ENCODE assay signal across 20 cellular contexts in genomic region chr7:87766827-87767226, GRCh38.
DNase-seq lines count a peak whose midpoint lies in the region; ATAC-seq, FAIRE-seq and TF ChIP-seq lines count a peak whose summit lies in the region.
"Had no signal": no experiment of that assay in that cellular context is flagged by ENCODE, and none has a peak within 500 bp of the region (broad histone marks: within the 10 kb centered on the region; RNA-seq: fewer than 3 reads in every experiment).

No MANE protein-coding gene starts in this region.

- no peak for TF ChIP-seq RAD21 in SK-N-SH (IDR thresholded peaks at IDR 0.05; ENCODE audit: low read length)

- H3K9me3 ChIP-seq in SK-N-SH, result no peaks in the 10 kb centered on the region; the same call in 1 of the 2 replicates

- WGBS in SK-N-SH (ENCODE audit: low lambda C conversion rate), result 3% methylated on average over 1 of the region's 1 CpG

- H3F3A ChIP-seq in SK-N-SH (replicated peaks; ENCODE audit: insufficient read depth), result no peaks in the 10 kb centered on the region

- no peaks in the 10 kb centered on the region for H4K20me1 ChIP-seq in SK-N-SH (ENCODE audit: insufficient read depth)
- H4K20me1 ChIP-seq: BLaER1 treated with 17β-estradiol and CSF1 and Interleukin-3, amounts not matched to agents 10 nM and 100 nM had no signal

- ATAC-seq in SK-N-SH treated with all-trans-retinoic acid at 6 μM for 48 hours (no peak), GM19328 (IDR thresholded peaks at IDR 0.05; ENCODE audit: unreplicated experiment) (no peak)
- ATAC-seq: A549; CD8-positive, alpha-beta T cell had no signal

- H3K79me2 ChIP-seq in SK-N-SH (ENCODE audit: insufficient read depth), result no peaks in the 10 kb centered on the region

- H3K4me3 ChIP-seq in SK-N-SH (ENCODE audit: low read depth in 2 of 2, low read length in 1 of 2), result no peak overlapping the region
- H3K4me3 ChIP-seq: A549; BLaER1 treated with 17β-estradiol and CSF1 and Interleukin-3, amounts not matched to agents 10 nM and 100 nM had no signal

- CTCF ChIA-PET in SK-N-SH (lab: Yijun Ruan, JAX), result interaction anchor here (0.9 kb wide), 1 partner anchor 30 kb away, joined by 3 read pairs; no protein-coding TSS in a partner anchor

- H3K27ac ChIP-seq in SK-N-SH (ENCODE audit: low read depth in 2 of 2, low read length in 1 of 2), result no peak overlapping the region
- H3K27ac ChIP-seq: 22Rv1; A549; BLaER1 treated with 17β-estradiol and CSF1 and Interleukin-3, amounts not matched to agents 10 nM and 100 nM; C4-2B had no signal

- no peak for TF ChIP-seq EP300 in SK-N-SH (IDR thresholded peaks at IDR 0.05; ENCODE audit: borderline replicate concordance in 1 of 2, low read depth in 1 of 2, low read length in 1 of 2)

- no peak overlapping the region for H3K9ac ChIP-seq in SK-N-SH
- H3K9ac ChIP-seq: BLaER1 treated with 17β-estradiol and CSF1 and Interleukin-3, amounts not matched to agents 10 nM and 100 nM had no signal

- H3K9me2 ChIP-seq in SK-N-SH, result no peaks in the 10 kb centered on the region

- no peaks in the 10 kb centered on the region for H3K36me3 ChIP-seq in SK-N-SH (replicated peaks in 1 of 2; ENCODE audit: control insufficient read depth in 1 of 2, insufficient read depth in 2 of 2, low read length in 1 of 2)
- H3K36me3 ChIP-seq: BLaER1 treated with 17β-estradiol and CSF1 and Interleukin-3, amounts not matched to agents 10 nM and 100 nM had no signal

- H3K27me3 ChIP-seq in SK-N-SH (ENCODE audit: insufficient read depth), result no peaks in the 10 kb centered on the region
- H3K27me3 ChIP-seq: BLaER1 treated with 17β-estradiol and CSF1 and Interleukin-3, amounts not matched to agents 10 nM and 100 nM had no signal

- H2AFZ ChIP-seq in SK-N-SH (ENCODE audit: low read depth), result no peak overlapping the region

- no peak overlapping the region for H3K4me2 ChIP-seq in SK-N-SH
- H3K4me2 ChIP-seq: A549; BLaER1 treated with 17β-estradiol and CSF1 and Interleukin-3, amounts not matched to agents 10 nM and 100 nM had no signal

- TF ChIP-seq CTCF in SK-N-SH (IDR thresholded peaks at IDR 0.05), result no peak

- POLR2A ChIA-PET in SK-N-SH (lab: Yijun Ruan, JAX), result no interaction called here

- peak; percentile 31 for FAIRE-seq in frontal cortex (lab: Jason Lieb, UNC)
- FAIRE-seq: A549, D721Med, G401.6, GM12891, GM18507 had no signal

- no peaks in the 10 kb centered on the region for H3K4me1 ChIP-seq in SK-N-SH (ENCODE audit: control insufficient read depth in 1 of 2, insufficient read depth in 2 of 2, low read depth in 1 of 2, low read length in 1 of 2)
- H3K4me1 ChIP-seq: A549; BLaER1 treated with 17β-estradiol and CSF1 and Interleukin-3, amounts not matched to agents 10 nM and 100 nM; Caco-2 had no signal

- no peak for DNase-seq in SK-N-SH
- DNase-seq in OCI-M1 (lab: John Stamatoyannopoulos, UW), result peak; percentile 11
- no peak for DNase-seq in frontal cortex (ENCODE audit: low spot score in 2 of 2)
- DNase-seq: AML-193; Caco-2; Calu3; CD4-positive, alpha-beta T cell; CD8-positive, alpha-beta T cell; DMS79 treated with DMSO at 0.1 percent for 48 hours; GF-D8 had no signal

TF ChIP-seq in SK-N-SH treated with all-trans-retinoic acid at 6 μM for 48 hours, 23 proteins besides CTCF, POLR2A, EP300 and RAD21:
- TF ChIP-seq ARNTL (CRISPR knock-in tag; IDR thresholded peaks at IDR 0.05; ENCODE audit: borderline replicate concordance, low read depth), result no peak
- peak; percentile 46; the same call in 1 of the 2 replicates for TF ChIP-seq ZFP30 (CRISPR knock-in tag; IDR thresholded peaks at IDR 0.05)

TF ChIP-seq in SK-N-SH, 30 proteins besides CTCF, POLR2A, EP300 and RAD21:
- TF ChIP-seq TEAD4 (IDR thresholded peaks at IDR 0.05; ENCODE audit: borderline replicate concordance, insufficient read depth), result no peak
- no peak for TF ChIP-seq FOXJ3 (CRISPR knock-in tag; IDR thresholded peaks at IDR 0.05)
- TF ChIP-seq YY1 (IDR thresholded peaks at IDR 0.05; ENCODE audit: low read depth), result no peak
- TF ChIP-seq, protein P1, sequence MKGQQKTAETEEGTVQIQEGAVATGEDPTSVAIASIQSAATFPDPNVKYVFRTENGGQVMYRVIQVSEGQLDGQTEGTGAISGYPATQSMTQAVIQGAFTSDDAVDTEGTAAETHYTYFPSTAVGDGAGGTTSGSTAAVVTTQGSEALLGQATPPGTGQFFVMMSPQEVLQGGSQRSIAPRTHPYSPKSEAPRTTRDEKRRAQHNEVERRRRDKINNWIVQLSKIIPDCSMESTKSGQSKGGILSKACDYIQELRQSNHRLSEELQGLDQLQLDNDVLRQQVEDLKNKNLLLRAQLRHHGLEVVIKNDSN (IDR thresholded peaks at IDR 0.05; ENCODE audit: borderline replicate concordance, low read depth), result no peak
- TF ChIP-seq, protein P2, sequence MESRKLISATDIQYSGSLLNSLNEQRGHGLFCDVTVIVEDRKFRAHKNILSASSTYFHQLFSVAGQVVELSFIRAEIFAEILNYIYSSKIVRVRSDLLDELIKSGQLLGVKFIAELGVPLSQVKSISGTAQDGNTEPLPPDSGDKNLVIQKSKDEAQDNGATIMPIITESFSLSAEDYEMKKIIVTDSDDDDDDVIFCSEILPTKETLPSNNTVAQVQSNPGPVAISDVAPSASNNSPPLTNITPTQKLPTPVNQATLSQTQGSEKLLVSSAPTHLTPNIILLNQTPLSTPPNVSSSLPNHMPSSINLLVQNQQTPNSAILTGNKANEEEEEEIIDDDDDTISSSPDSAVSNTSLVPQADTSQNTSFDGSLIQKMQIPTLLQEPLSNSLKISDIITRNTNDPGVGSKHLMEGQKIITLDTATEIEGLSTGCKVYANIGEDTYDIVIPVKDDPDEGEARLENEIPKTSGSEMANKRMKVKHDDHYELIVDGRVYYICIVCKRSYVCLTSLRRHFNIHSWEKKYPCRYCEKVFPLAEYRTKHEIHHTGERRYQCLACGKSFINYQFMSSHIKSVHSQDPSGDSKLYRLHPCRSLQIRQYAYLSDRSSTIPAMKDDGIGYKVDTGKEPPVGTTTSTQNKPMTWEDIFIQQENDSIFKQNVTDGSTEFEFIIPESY (IDR thresholded peaks at IDR 0.05; ENCODE audit: borderline replicate concordance, low read depth), result no peak
- no peak for TF ChIP-seq GATA2 (CRISPR knock-in tag; IDR thresholded peaks at IDR 0.05)
